Comparison of ENCODE assay signal across 21 cellular contexts in the genomic region with DNA sequence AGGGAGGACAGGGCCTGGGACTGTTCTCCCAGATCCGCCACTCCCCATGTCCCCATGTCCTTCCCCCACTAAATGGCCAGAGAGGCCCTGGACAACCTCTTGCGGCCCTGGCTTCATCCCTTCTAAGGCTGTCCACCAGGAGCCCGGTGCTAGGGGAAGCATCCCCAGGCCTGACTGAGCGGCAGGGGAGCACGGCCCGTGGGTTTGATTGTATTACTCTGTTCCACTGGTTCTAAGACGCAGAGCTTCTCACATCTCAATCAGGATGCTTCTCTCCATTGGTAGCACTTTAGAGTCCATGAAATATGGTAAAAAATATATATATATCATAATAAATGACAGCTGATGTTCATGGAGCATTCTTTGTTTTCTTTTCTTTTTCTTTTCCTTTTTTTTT. TPM values are rescaled to one million over a fixed set of nuclear protein-coding genes. Genes with fewer than 3 reads are reported as not detected.
DNase-seq lines count a peak whose midpoint lies in the region; ATAC-seq and TF ChIP-seq lines count a peak whose summit lies in the region.
"Had no signal": no experiment of that assay in that cellular context is flagged by ENCODE, and none has a peak within 500 bp of the region (broad histone marks: within the 10 kb centered on the region; RNA-seq: fewer than 3 reads in every experiment).

No MANE protein-coding gene starts in this region.

- H3K27me3 ChIP-seq in IMR-90 (ENCODE audit: control insufficient read depth, insufficient read depth, low read length) (no peaks in the 10 kb centered on the region; the same call in 1 of the 2 replicates), endodermal cell (ENCODE audit: control insufficient read depth, insufficient read depth, low read length, poor library complexity, severe bottlenecking) (no peaks in the 10 kb centered on the region), osteoblast (ENCODE audit: insufficient read depth, low read length) (no peaks in the 10 kb centered on the region), PC-9 (ENCODE audit: insufficient read depth, low read depth) (no peaks in the 10 kb centered on the region)
- H3K27me3 ChIP-seq: BE2C had no signal

- H3K4ac ChIP-seq in IMR-90 (ENCODE audit: low read depth, low read length) = no peak overlapping the region

- no peaks in the 10 kb centered on the region for H3K79me1 ChIP-seq in IMR-90 (ENCODE audit: low read depth in 1 of 2, low read length in 2 of 2)

- no peak for TF ChIP-seq RAD21 in IMR-90 (IDR thresholded peaks at IDR 0.05; ENCODE audit: low read length)

- H3K4me1 ChIP-seq in IMR-90 (ENCODE audit: control insufficient read depth, insufficient read depth, low read length) (no peaks in the 10 kb centered on the region), endodermal cell (ENCODE audit: control insufficient read depth, insufficient read depth, low read length) (no peaks in the 10 kb centered on the region), osteoblast (ENCODE audit: insufficient read depth, low read length) (no peaks in the 10 kb centered on the region), PC-9 (replicated peaks; ENCODE audit: insufficient read depth) (0 out of 2 replicates have a peak, but pooled peaks cover under 1% of the 10 kb centered on the region)
- H3K4me1 ChIP-seq: BE2C had no signal

- no peak overlapping the region for H3K4me2 ChIP-seq in IMR-90 (ENCODE audit: low read depth, low read length)
- H3K4me2 ChIP-seq in osteoblast (ENCODE audit: insufficient read depth, low read length) = no peak overlapping the region
- no peak overlapping the region for H3K4me2 ChIP-seq in PC-9

- intact Hi-C loops in IMR-90 (cut with micrococcal nuclease) (no loop called here), PC-9 (cut with micrococcal nuclease; ENCODE audit: unreplicated experiment) (no loop called here)

- DNase-seq in IMR-90 (no peak), endodermal cell (no peak), osteoblast (ENCODE audit: insufficient read length, low spot score, missing footprints) (peak; percentile 54), PC-9 (no peak), NCI-H69 (lab: John Stamatoyannopoulos, UW) (no peak)
- DNase-seq: ACHN; BE2C; CD4-positive, alpha-beta T cell; DMS153; DMS79; GDM1; GOT3; H7; HFFc6; KG1 had no signal

- H4K8ac ChIP-seq in IMR-90 (ENCODE audit: low read depth in 2 of 2, low read length in 2 of 2) = no peak overlapping the region

- H4K20me1 ChIP-seq in IMR-90 (ENCODE audit: insufficient read depth, low read length) (no peaks in the 10 kb centered on the region), osteoblast (ENCODE audit: insufficient read depth, low read length) (no peaks in the 10 kb centered on the region), PC-9 (ENCODE audit: insufficient read depth) (no peaks in the 10 kb centered on the region)

- no peak overlapping the region for H3K18ac ChIP-seq in IMR-90 (ENCODE audit: low read depth, low read length)

- no peak overlapping the region for H2BK15ac ChIP-seq in IMR-90 (ENCODE audit: low read depth, low read length)

- H2AK9ac ChIP-seq in IMR-90 (replicated peaks; ENCODE audit: low read depth, low read length, poor library complexity) = peak overlapping the region; percentile 24

- H2AK5ac ChIP-seq in IMR-90 (ENCODE audit: low read depth, low read length) = no peak overlapping the region

- dilution Hi-C loops in IMR-90 (cut with HindIII; ENCODE audit: low sequenced_read_pairs, unreplicated experiment) = no loop called here

- no peak overlapping the region for H3K9ac ChIP-seq in IMR-90 (ENCODE audit: low read depth, low read length)
- no peak overlapping the region for H3K9ac ChIP-seq in endodermal cell (ENCODE audit: extremely low read depth, low read length, poor library complexity, severe bottlenecking)

- H3K27me3 Mint-ChIP-seq in endodermal cell (ENCODE audit: insufficient read depth) = no peaks in the 10 kb centered on the region
- H3K27me3 Mint-ChIP-seq: CD4-positive, alpha-beta T cell had no signal

- H2BK20ac ChIP-seq in IMR-90 (ENCODE audit: low read depth, low read length) = no peak overlapping the region

- H3K36me3 ChIP-seq in IMR-90 (ENCODE audit: control insufficient read depth, insufficient read depth, low read length) (no peaks in the 10 kb centered on the region), endodermal cell (ENCODE audit: control insufficient read depth, insufficient read depth, low read length) (no peaks in the 10 kb centered on the region), osteoblast (ENCODE audit: insufficient read depth, low read length) (no peaks in the 10 kb centered on the region), PC-9 (ENCODE audit: low read depth) (no peaks in the 10 kb centered on the region)
- H3K36me3 ChIP-seq: BE2C had no signal

- H3K36me3 Mint-ChIP-seq in endodermal cell (ENCODE audit: low read depth) = no peaks in the 10 kb centered on the region
- H3K36me3 Mint-ChIP-seq: IgD-negative memory B cell had no signal

- in situ Hi-C loops in IMR-90 (cut with MboI; ENCODE audit: low sequenced_read_pairs) = no loop called here

- TF ChIP-seq POLR2A in IMR-90 (IDR thresholded peaks at IDR 0.05; ENCODE audit: low read depth, low read length) = no peak

- H3K4me3 ChIP-seq in IMR-90 (ENCODE audit: insufficient read depth, low read depth, low read length) (no peak overlapping the region), endodermal cell (ENCODE audit: low read length) (no peak overlapping the region), osteoblast (ENCODE audit: insufficient read depth, low read length) (no peak overlapping the region), PC-9 (no peak overlapping the region)

- WGBS in IMR-90 (ENCODE audit: extremely low coverage in 2 of 2, insufficient read length in 1 of 2), 2 experiments = 60% methylated on average over 1 of the region's 7 CpGs; no CpG with 5 or more reads in 1 of the 2 experiments
- WGBS in endodermal cell (ENCODE audit: insufficient coverage in 1 of 2, insufficient read length in 1 of 2), 2 experiments = 91 to 95% methylated on average over 5 to 7 of the region's 7 CpGs

- H2BK5ac ChIP-seq in IMR-90 (ENCODE audit: low read depth, low read length, poor library complexity, severe bottlenecking) = no peak overlapping the region

- no peaks in the 10 kb centered on the region for H3K9me2 ChIP-seq in PC-9 (ENCODE audit: insufficient read depth)

- no peak overlapping the region for H2BK120ac ChIP-seq in IMR-90 (ENCODE audit: low read depth, low read length)

- no peak overlapping the region for H3K27ac Mint-ChIP-seq in endodermal cell
- H3K27ac Mint-ChIP-seq: CD4-positive, alpha-beta T cell; HFFc6 had no signal

- H3K14ac ChIP-seq in IMR-90 (replicated peaks; ENCODE audit: low read depth, low read length) = no peak overlapping the region

- peaks cover 1% of the 10 kb centered on the region for H3K4me1 Mint-ChIP-seq in endodermal cell

- H4K5ac ChIP-seq in IMR-90 (ENCODE audit: low read depth, low read length) = no peak overlapping the region

- no peaks in the 10 kb centered on the region for H3K9me1 ChIP-seq in IMR-90 (ENCODE audit: insufficient read depth, low read length)

- no peaks in the 10 kb centered on the region for H3K79me2 ChIP-seq in osteoblast (ENCODE audit: insufficient read depth, low read length)
- H3K79me2 ChIP-seq in PC-9 (ENCODE audit: low read depth) = no peaks in the 10 kb centered on the region

- TF ChIP-seq CTCF in IMR-90 (conservative IDR thresholded peaks at IDR 0.05; ENCODE audit: low read depth, low read length) (no peak), endodermal cell (conservative IDR thresholded peaks at IDR 0.05) (no peak), osteoblast (IDR thresholded peaks at IDR 0.05; ENCODE audit: extremely low read depth, low read depth, low read length) (no peak), PC-9 (conservative IDR thresholded peaks at IDR 0.05) (no peak)

- POLR2A ChIA-PET in IMR-90 (lab: Charles Lee; ENCODE audit: unreplicated experiment) = no interaction called here
- POLR2A ChIA-PET in PC-9 (lab: Charles Lee; ENCODE audit: unreplicated experiment) = interaction anchor here (0.6 to 0.9 kb wide), 2 partner anchors 11 to 275 kb away, joined by 3 to 4 read pairs; partner anchors contain the start of gene RPL18

- no peaks in the 10 kb centered on the region for H3K9me3 Mint-ChIP-seq in endodermal cell
- H3K9me3 Mint-ChIP-seq: CD4-positive, alpha-beta T cell; HFFc6; IgD-negative memory B cell had no signal

- no peak overlapping the region for H4K91ac ChIP-seq in IMR-90 (ENCODE audit: insufficient read depth, low read depth, low read length)

- no peak overlapping the region for H3K56ac ChIP-seq in IMR-90 (ENCODE audit: extremely low read depth, insufficient read depth, low read length)

- H3K27ac ChIP-seq in IMR-90 (ENCODE audit: insufficient read depth, low read length) = no peak overlapping the region
- peak overlapping the region; percentile 10 for H3K27ac ChIP-seq in endodermal cell (ENCODE audit: low read depth, low read length)
- H3K27ac ChIP-seq in osteoblast (ENCODE audit: low read depth, low read length) = no peak overlapping the region
- H3K27ac ChIP-seq in PC-9 = no peak overlapping the region
- H3K27ac ChIP-seq: C4-2B, HL-60 had no signal

- CTCF ChIA-PET in IMR-90 (lab: Yijun Ruan, JAX) (interaction anchor here (0.6 kb wide), 1 partner anchor 106 kb away, joined by 3 read pairs; no protein-coding TSS in a partner anchor), PC-9 (lab: Charles Lee) (no interaction called here)

- BruUV-seq in IMR-90 (replicated peaks; lab: Mats Ljungman, UMichigan) = no TSS peak
- BruUV-seq in PC-9 (replicated peaks; lab: Mats Ljungman, UMichigan) = no TSS peak

- H3K23ac ChIP-seq in IMR-90 (ENCODE audit: low read depth, low read length) = no peak overlapping the region

- H2AFZ ChIP-seq in IMR-90 (replicated peaks; ENCODE audit: low read length, poor library complexity) (no peak overlapping the region), osteoblast (ENCODE audit: low read length) (no peak overlapping the region), PC-9 (no peak overlapping the region)

- H3K9me3 ChIP-seq in IMR-90 (ENCODE audit: control insufficient read depth, insufficient read depth, low read length) (no peaks in the 10 kb centered on the region), endodermal cell (ENCODE audit: control insufficient read depth, low read length) (no peaks in the 10 kb centered on the region), osteoblast (ENCODE audit: low read depth, low read length) (no peaks in the 10 kb centered on the region), PC-9 (ENCODE audit: insufficient read depth, low read depth) (no peaks in the 10 kb centered on the region)
- H3K9me3 ChIP-seq: BE2C had no signal

- ATAC-seq in IMR-90 (ENCODE audit: low read depth) = no peak
- ATAC-seq: HCT116 had no signal

- H3F3A ChIP-seq in PC-9 (ENCODE audit: insufficient read depth, low read depth) = peaks cover 21% of the 10 kb centered on the region; the same call in 1 of the 2 replicates

- H3K4me3 Mint-ChIP-seq in endodermal cell = no peak overlapping the region
- H3K4me3 Mint-ChIP-seq: CD4-positive, alpha-beta T cell; HFFc6; IgD-negative memory B cell had no signal

RNA-seq across cellular contexts. Expression of gene SPACA4, which starts 0.8 kb away (rescaled TPM):
- total RNA-seq in IMR-90 (2012; rRNA removed) (not detected in 2 replicates), endodermal cell (not detected), osteoblast (not detected in 2 replicates), PC-9 (2021) (not detected in 2 replicates)
- polyA plus RNA-seq in IMR-90 (2012; rRNA removed) = not detected in 2 replicates
- not detected in 2 replicates for polyA plus RNA-seq in IMR-90 (2012; cell fraction: cytosol; rRNA removed)
- polyA plus RNA-seq in IMR-90 (2012; cell fraction: nucleus; rRNA removed; ENCODE audit: low replicate concordance) = not detected in 2 replicates
- not detected for polyA plus RNA-seq in endodermal cell (2013, experiment 1 of 2)
- not detected for polyA plus RNA-seq in endodermal cell (2013, experiment 2 of 2)
- total RNA-seq: CD4-positive, alpha-beta T cell; Daoy; H7; HFFc6; HT1080 had no signal
- polyA plus RNA-seq: IgD-negative memory B cell had no signal

RNA-seq across cellular contexts. Expression of gene FAM83E, which starts 7.5 kb away (rescaled TPM):
- total RNA-seq in IMR-90 (2012; rRNA removed) = 0.36 and 0.56 TPM in 2 replicates
- 0.05 and 0.17 TPM in 2 replicates for polyA plus RNA-seq in IMR-90 (2012; rRNA removed)
- not detected in 2 replicates for polyA plus RNA-seq in IMR-90 (2012; cell fraction: cytosol; rRNA removed)
- 0.11 and 0.25 TPM in 2 replicates for polyA plus RNA-seq in IMR-90 (2012; cell fraction: nucleus; rRNA removed; ENCODE audit: low replicate concordance)
- 1 to 10 TPM; 4.4 to 5.7 TPM for total RNA-seq in endodermal cell
- 0.36 TPM for polyA plus RNA-seq in endodermal cell (2013, experiment 1 of 2)
- 0.37 TPM for polyA plus RNA-seq in endodermal cell (2013, experiment 2 of 2)
- 0.29 TPM in 1 of 2 replicates, not detected in the other for total RNA-seq in osteoblast
- 12.3 and 17.4 TPM in 2 replicates for total RNA-seq in PC-9 (2021)
- total RNA-seq: Daoy, HT1080 had no signal
- polyA plus RNA-seq: IgD-negative memory B cell had no signal

RNA-seq across cellular contexts. Expression of gene RPL18, which starts 11.6 kb away (rescaled TPM):
- total RNA-seq in IMR-90 (2012; rRNA removed) (1,909 and 2,552 TPM in 2 replicates), endodermal cell (1,000 to 10,000 TPM; 1,531 to 1,574 TPM), osteoblast (1,357 and 1,526 TPM in 2 replicates), PC-9 (2021) (1,618 and 1,710 TPM in 2 replicates)
- polyA plus RNA-seq in IMR-90 (2012; rRNA removed) = 1,897 and 2,254 TPM in 2 replicates
- 2,745 and 3,594 TPM in 2 replicates for polyA plus RNA-seq in IMR-90 (2012; cell fraction: cytosol; rRNA removed)
- 695 and 912 TPM in 2 replicates for polyA plus RNA-seq in IMR-90 (2012; cell fraction: nucleus; rRNA removed; ENCODE audit: low replicate concordance)
- 1,384 TPM for polyA plus RNA-seq in endodermal cell (2013, experiment 1 of 2)
- polyA plus RNA-seq in endodermal cell (2013, experiment 2 of 2) = 1,252 TPM

RNA-seq across cellular contexts. Expression of gene SPHK2, which starts 11.9 kb away (rescaled TPM):
- 1.6 and 1.7 TPM in 2 replicates for total RNA-seq in IMR-90 (2012; rRNA removed)
- 9.9 and 11.9 TPM in 2 replicates for polyA plus RNA-seq in IMR-90 (2012; rRNA removed)
- polyA plus RNA-seq in IMR-90 (2012; cell fraction: cytosol; rRNA removed) = 10.3 and 12.8 TPM in 2 replicates
- 24.1 and 56.8 TPM in 2 replicates for polyA plus RNA-seq in IMR-90 (2012; cell fraction: nucleus; rRNA removed; ENCODE audit: low replicate concordance)
- total RNA-seq in endodermal cell = 100 to 1,000 TPM in 1 of 2 donors, 10 to 100 TPM in 1; 99.5 to 114 TPM
- 31.4 TPM for polyA plus RNA-seq in endodermal cell (2013, experiment 1 of 2)
- 30.6 TPM for polyA plus RNA-seq in endodermal cell (2013, experiment 2 of 2)
- 13.0 and 13.3 TPM in 2 replicates for total RNA-seq in osteoblast
- 18.4 and 20.0 TPM in 2 replicates for total RNA-seq in PC-9 (2021)

RNA-seq across cellular contexts. Expression of gene DBP, which starts 29.8 kb away (rescaled TPM):
- total RNA-seq in IMR-90 (2012; rRNA removed) = 2.5 and 3.6 TPM in 2 replicates
- polyA plus RNA-seq in IMR-90 (2012; rRNA removed) = 3.0 and 3.6 TPM in 2 replicates
- polyA plus RNA-seq in IMR-90 (2012; cell fraction: cytosol; rRNA removed) = 2.9 and 6.3 TPM in 2 replicates
- 2.2 and 2.6 TPM in 2 replicates for polyA plus RNA-seq in IMR-90 (2012; cell fraction: nucleus; rRNA removed; ENCODE audit: low replicate concordance)
- total RNA-seq in endodermal cell = 10 to 100 TPM in 1 of 2 donors, 1 to 10 TPM in 1; 5.3 to 13.1 TPM
- polyA plus RNA-seq in endodermal cell (2013, experiment 1 of 2) = 9.7 TPM
- 8.4 TPM for polyA plus RNA-seq in endodermal cell (2013, experiment 2 of 2)
- total RNA-seq in osteoblast = 14.5 and 18.3 TPM in 2 replicates
- total RNA-seq in PC-9 (2021) = 48.2 and 48.6 TPM in 2 replicates
